Comparison of ENCODE assay signal across 29 cellular contexts in genomic region chr2:134435936-134436335, GRCh38.
"Had no signal": no experiment of that assay in that cellular context is flagged by ENCODE, and none has a peak within 500 bp of the region (broad histone marks: within the 10 kb centered on the region; RNA-seq: fewer than 3 reads in every experiment).

No MANE protein-coding gene starts in this region.

- H3K4me3 ChIP-seq: coronary artery, dorsolateral prefrontal cortex, mucosa of descending colon, skin epidermis, thoracic aorta, upper lobe of left lung, vagina had no signal

- H3K4me1 ChIP-seq: upper lobe of left lung, vagina had no signal

- H3K9me3 ChIP-seq: mucosa of descending colon, thoracic aorta, upper lobe of left lung, vagina had no signal

- H3K27me3 ChIP-seq: dorsolateral prefrontal cortex, upper lobe of left lung, vagina had no signal

- H3K27ac Mint-ChIP-seq: activated CD4-positive, alpha-beta memory T cell treated with anti-CD3 and anti-CD28 coated beads for 36 hours; activated CD4-positive, alpha-beta T cell treated with anti-CD3 and anti-CD28 coated beads, Interleukin-2, amount 10 ng/mL, durations not matched to agents 24 days and 14 days; activated naive CD4-positive, alpha-beta T cell treated with anti-CD3 and anti-CD28 coated beads, Interleukin-2, amount 50 U/mL, for 24 hours; activated T-helper 2 cell treated with anti-CD3 and anti-CD28 coated beads, Interferon-gamma antibody, Interleukin-2, Interleukin-4, amounts not matched to agents 10 μg/mL and 5 μg/mL and 100 μg/mL, durations not matched to agents 14 hours and 24 hours and 36 hours; nephron; stimulated activated naive CD8-positive, alpha-beta T cell treated with anti-CD3 and anti-CD28 coated beads, Interleukin-15, Interleukin-2, amounts not matched to agents 100 ng/mL and 50 ng/mL, for 24 hours had no signal

- H3K27me3 Mint-ChIP-seq: activated CD4-positive, alpha-beta memory T cell treated with anti-CD3 and anti-CD28 coated beads for 36 hours; activated CD4-positive, alpha-beta T cell treated with anti-CD3 and anti-CD28 coated beads, Interleukin-2, amount 10 ng/mL, durations not matched to agents 24 days and 14 days; activated naive CD4-positive, alpha-beta T cell treated with anti-CD3 and anti-CD28 coated beads, Interleukin-2, amount 50 U/mL, for 24 hours; stimulated activated naive CD8-positive, alpha-beta T cell treated with anti-CD3 and anti-CD28 coated beads, Interleukin-15, Interleukin-2, amounts not matched to agents 100 ng/mL and 50 ng/mL, for 24 hours had no signal

- H3K4me1 Mint-ChIP-seq: activated CD4-positive, alpha-beta T cell treated with anti-CD3 and anti-CD28 coated beads, Interleukin-2, amount 10 ng/mL, durations not matched to agents 24 days and 14 days; activated naive CD4-positive, alpha-beta T cell treated with anti-CD3 and anti-CD28 coated beads, Interleukin-2, amount 50 U/mL, for 24 hours; immature natural killer cell had no signal

- ATAC-seq: activated T-cell treated with anti-CD3 and anti-CD28 coated beads, Interleukin-2, amount 50 U/mL, for 4 hours; left colon; mucosa of descending colon; sciatic nerve had no signal

- H3K27ac ChIP-seq: coronary artery, dorsolateral prefrontal cortex, skin epidermis, thoracic aorta, upper lobe of left lung, vagina had no signal

- H3K4me3 Mint-ChIP-seq: activated CD4-positive, alpha-beta memory T cell treated with anti-CD3 and anti-CD28 coated beads for 36 hours; activated CD4-positive, alpha-beta T cell treated with anti-CD3 and anti-CD28 coated beads, Interleukin-2, amount 10 ng/mL, durations not matched to agents 24 days and 14 days; activated naive CD4-positive, alpha-beta T cell treated with anti-CD3 and anti-CD28 coated beads, Interleukin-2, amount 50 U/mL, for 24 hours; activated T-cell treated with anti-CD3 and anti-CD28 coated beads, Interleukin-2, amount 50 U/mL, for 4 hours; immature natural killer cell; nephron; stimulated activated naive CD8-positive, alpha-beta T cell treated with anti-CD3 and anti-CD28 coated beads, Interleukin-15, Interleukin-2, amounts not matched to agents 100 ng/mL and 50 ng/mL, for 24 hours had no signal

- H3K9me3 Mint-ChIP-seq: activated CD4-positive, alpha-beta memory T cell treated with anti-CD3 and anti-CD28 coated beads for 36 hours; activated CD4-positive, alpha-beta T cell treated with anti-CD3 and anti-CD28 coated beads, Interleukin-2, amount 10 ng/mL, durations not matched to agents 24 days and 14 days; activated naive CD4-positive, alpha-beta T cell treated with anti-CD3 and anti-CD28 coated beads, Interleukin-2, amount 50 U/mL, for 24 hours; activated T-cell treated with anti-CD3 and anti-CD28 coated beads, Interleukin-2, amount 50 U/mL, for 4 hours; activated T-helper 2 cell treated with anti-CD3 and anti-CD28 coated beads, Interferon-gamma antibody, Interleukin-2, Interleukin-4, amounts not matched to agents 10 μg/mL and 5 μg/mL and 100 μg/mL, durations not matched to agents 14 hours and 24 hours and 36 hours; immature natural killer cell; nephron; stimulated activated naive CD8-positive, alpha-beta T cell treated with anti-CD3 and anti-CD28 coated beads, Interleukin-15, Interleukin-2, amounts not matched to agents 100 ng/mL and 50 ng/mL, for 24 hours had no signal

- DNase-seq: activated CD4-positive, alpha-beta memory T cell treated with anti-CD3 and anti-CD28 coated beads for 36 hours; activated CD4-positive, alpha-beta T cell treated with anti-CD3 and anti-CD28 coated beads, Interleukin-2, amount 10 ng/mL, durations not matched to agents 24 days and 14 days; activated CD4-positive, CD25-positive, alpha-beta regulatory T cell treated with anti-CD3 and anti-CD28 coated beads, Interleukin-2, amount 50 U/mL, for 72 hours; activated CD8-positive, alpha-beta memory T cell treated with anti-CD3 and anti-CD28 coated beads, Interleukin-2, amount 50 U/mL, for 4 hours; activated T-cell treated with anti-CD3 and anti-CD28 coated beads, Interleukin-2, amount 50 U/mL, for 4 hours; anterior cingulate cortex; dorsolateral prefrontal cortex; effector memory CD4-positive, alpha-beta T cell; erythroblast; foreskin fibroblast; head of caudate nucleus; immature natural killer cell; kidney; left colon; mesenchymal stem cell; mucosa of descending colon; stimulated activated CD4-positive, alpha-beta T cell treated with anti-CD3 and anti-CD28 coated beads, Interleukin-12 subunit alpha, Interleukin-12 subunit beta, amount 100 ng/mL, for 4 hours; stimulated activated CD4-positive, alpha-beta T cell treated with anti-CD3 and anti-CD28 coated beads, Interleukin-4, amount 100 ng/mL, for 1 hour; T1000; upper lobe of left lung had no signal
